In genomic region chr6:144284474-144284752, GRCh38 we compare ENCODE assay signal across 8 cellular contexts. TPM values are rescaled to one million over a fixed set of nuclear protein-coding genes. Genes with fewer than 3 reads are reported as not detected.
DNase-seq lines count a peak whose midpoint lies in the region; ATAC-seq lines count a peak whose summit lies in the region.

No MANE protein-coding gene starts in this region.

- peak overlapping the region in 3 of 11 experiments; percentile 71 to 73 (median 72); a peak in 4 of 22 replicates for H3K27ac ChIP-seq in BLaER1 treated with 17β-estradiol and CSF1 and Interleukin-3, amounts not matched to agents 10 nM and 100 nM
- H3K27ac ChIP-seq in duodenal mucosa (ENCODE audit: low read depth, low read length): no peak overlapping the region

- peaks cover 25 to 26% of the 10 kb centered on the region in 2 donors for H3K4me1 Mint-ChIP-seq in natural killer cell treated with Interleukin-12 subunit alpha and Interleukin-12 subunit beta and Interleukin-15 and Interleukin-18, amount 100 ng/mL, for 72 hours (ENCODE audit: low read depth in 2 of 2)

- H3K9ac ChIP-seq in BLaER1 treated with 17β-estradiol and CSF1 and Interleukin-3, amounts not matched to agents 10 nM and 100 nM: peak overlapping the region; percentile 62 to 84 (median 75); a peak in 21 of 22 replicates
- H3K9ac ChIP-seq in duodenal mucosa (ENCODE audit: low read depth in 1 of 2, low read length in 2 of 2): peak overlapping the region; percentile 78 to 87

- peak overlapping the region; percentile 93 to 97 for H3K27ac Mint-ChIP-seq in natural killer cell treated with Interleukin-12 subunit alpha and Interleukin-12 subunit beta and Interleukin-15 and Interleukin-18, amount 100 ng/mL, for 72 hours

- DNase-seq in MG63 (no peak), NCI-H526 treated with DMSO at 0.1 percent for 48 hours (lab: John Stamatoyannopoulos, UW) (no peak), A172 (ENCODE audit: low spot score) (no peak), HPDE6-E6E7 (ENCODE audit: extremely low spot score) (no peak)
- no peak for DNase-seq in natural killer cell treated with Interleukin-12 subunit alpha and Interleukin-12 subunit beta and Interleukin-15 and Interleukin-18, amount 100 ng/mL, for 72 hours (ENCODE audit: low spot score)

- no peak for ATAC-seq in natural killer cell treated with Interleukin-12 subunit alpha and Interleukin-12 subunit beta and Interleukin-15 and Interleukin-18, amount 100 ng/mL, for 72 hours
- no peak for ATAC-seq in HG02642 (IDR thresholded peaks at IDR 0.05; ENCODE audit: poor library complexity, unreplicated experiment)

- peaks cover 13 to 23% (median 19%) of the 10 kb centered on the region in 10 experiments; a peak in 18 of 20 replicates for H3K4me1 ChIP-seq in BLaER1 treated with 17β-estradiol and CSF1 and Interleukin-3, amounts not matched to agents 10 nM and 100 nM
- H3K4me1 ChIP-seq in duodenal mucosa (ENCODE audit: control insufficient read depth in 1 of 2, insufficient read depth in 2 of 2, low read length in 2 of 2): peaks cover 9 to 15% of the 10 kb centered on the region in 2 donors

- H3K4me3 ChIP-seq in BLaER1 treated with 17β-estradiol and CSF1 and Interleukin-3, amounts not matched to agents 10 nM and 100 nM: peak overlapping the region; percentile 69 to 94 (median 76)
- H3K4me3 ChIP-seq in MG63 (peak overlapping the region; percentile 84), duodenal mucosa (ENCODE audit: low read depth in 1 of 2, low read length in 2 of 2) (peak overlapping the region; percentile 93 to 95)

- no peaks in the 10 kb centered on the region for H3K9me3 Mint-ChIP-seq in natural killer cell treated with Interleukin-12 subunit alpha and Interleukin-12 subunit beta and Interleukin-15 and Interleukin-18, amount 100 ng/mL, for 72 hours

- H3K36me3 Mint-ChIP-seq in natural killer cell treated with Interleukin-12 subunit alpha and Interleukin-12 subunit beta and Interleukin-15 and Interleukin-18, amount 100 ng/mL, for 72 hours: no peaks in the 10 kb centered on the region

- no peaks in the 10 kb centered on the region for H3K27me3 Mint-ChIP-seq in natural killer cell treated with Interleukin-12 subunit alpha and Interleukin-12 subunit beta and Interleukin-15 and Interleukin-18, amount 100 ng/mL, for 72 hours

- peaks cover 0 to 7% (median 0%) of the 10 kb centered on the region in 11 experiments; a peak in 1 of 22 replicates for H3K9me3 ChIP-seq in BLaER1 treated with 17β-estradiol and CSF1 and Interleukin-3, amounts not matched to agents 10 nM and 100 nM (replicated peaks in 1 of 11)
- no peaks in the 10 kb centered on the region for H3K9me3 ChIP-seq in MG63
- no peaks in the 10 kb centered on the region for H3K9me3 ChIP-seq in duodenal mucosa (ENCODE audit: control insufficient read depth in 1 of 2, low read length in 2 of 2)

- no peaks in the 10 kb centered on the region for H3K36me3 ChIP-seq in BLaER1 treated with 17β-estradiol and CSF1 and Interleukin-3, amounts not matched to agents 10 nM and 100 nM
- H3K36me3 ChIP-seq in MG63: no peaks in the 10 kb centered on the region
- H3K36me3 ChIP-seq in duodenal mucosa (ENCODE audit: control insufficient read depth in 1 of 2, insufficient read depth in 2 of 2, low read length in 2 of 2): no peaks in the 10 kb centered on the region

- H4K20me1 ChIP-seq in BLaER1 treated with 17β-estradiol and CSF1 and Interleukin-3, amounts not matched to agents 10 nM and 100 nM: peaks cover 7 to 30% (median 12%) of the 10 kb centered on the region in 11 experiments; a peak in 15 of 22 replicates

- H3K4me2 ChIP-seq in BLaER1 treated with 17β-estradiol and CSF1 and Interleukin-3, amounts not matched to agents 10 nM and 100 nM: peak overlapping the region; percentile 93 to 99 (median 97)

- H3K4me3 Mint-ChIP-seq in natural killer cell treated with Interleukin-12 subunit alpha and Interleukin-12 subunit beta and Interleukin-15 and Interleukin-18, amount 100 ng/mL, for 72 hours: peak overlapping the region; percentile 94

- H3K27me3 ChIP-seq in BLaER1 treated with 17β-estradiol and CSF1 and Interleukin-3, amounts not matched to agents 10 nM and 100 nM: peaks cover 46 to 79% (median 71%) of the 10 kb centered on the region in 11 experiments
- H3K27me3 ChIP-seq in MG63 (no peaks in the 10 kb centered on the region), duodenal mucosa (ENCODE audit: control insufficient read depth in 1 of 2, insufficient read depth in 2 of 2, low read length in 2 of 2) (no peaks in the 10 kb centered on the region)

RNA-seq across cellular contexts. Expression of gene UTRN, which starts 0.7 kb away (rescaled TPM):
- total RNA-seq in MG63 (2014; rRNA removed; shearing (Covaris generic); ENCODE audit: low replicate concordance): 16.5 and 32.7 TPM in 2 replicates
- total RNA-seq in natural killer cell treated with Interleukin-12 subunit alpha and Interleukin-12 subunit beta and Interleukin-15 and Interleukin-18, amount 100 ng/mL, for 72 hours: 100 to 1,000 TPM; 174 to 219 TPM
- total RNA-seq in A172 (2014; rRNA removed; shearing (Covaris generic)): 31.9 and 37.0 TPM in 2 replicates
